Comparison of ENCODE assay signal across 1 cellular context in genomic region chr10:47183726-47184084, GRCh38.
TF ChIP-seq lines count a peak whose summit lies in the region.

No MANE protein-coding gene starts in this region.

TF ChIP-seq in SK-N-SH, 30 proteins besides CTCF, POLR2A, EP300 and RAD21:
- no peak for TF ChIP-seq RCOR1 (IDR thresholded peaks at IDR 0.05; ENCODE audit: low read length)
- TF ChIP-seq MEF2A (IDR thresholded peaks at IDR 0.05; ENCODE audit: borderline replicate concordance, low read depth), result no peak
- TF ChIP-seq SIN3A (IDR thresholded peaks at IDR 0.05; ENCODE audit: borderline replicate concordance, low read depth, low read length), result no peak
- no peak for TF ChIP-seq USF1 (IDR thresholded peaks at IDR 0.05; ENCODE audit: borderline replicate concordance, low read depth)
- no peak for TF ChIP-seq CHD2 (IDR thresholded peaks at IDR 0.05; ENCODE audit: low read length, partially characterized antibody)
- TF ChIP-seq IRF3 (IDR thresholded peaks at IDR 0.05; ENCODE audit: low read depth, low read length), result no peak
- TF ChIP-seq NFIC (IDR thresholded peaks at IDR 0.05; ENCODE audit: borderline replicate concordance), result no peak
- TF ChIP-seq USF2 (IDR thresholded peaks at IDR 0.05; ENCODE audit: borderline replicate concordance, low read depth, low read length), result no peak
- no peak for TF ChIP-seq NRF1 (IDR thresholded peaks at IDR 0.05; ENCODE audit: low read depth, low read length)
- no peak for TF ChIP-seq TCF12 (IDR thresholded peaks at IDR 0.05)
- no peak for TF ChIP-seq FOSL2 (IDR thresholded peaks at IDR 0.05; ENCODE audit: borderline replicate concordance, low read depth)
- no peak for TF ChIP-seq MAX (IDR thresholded peaks at IDR 0.05; ENCODE audit: low read depth)
- no peak for TF ChIP-seq JUND (IDR thresholded peaks at IDR 0.05)
- no peak for TF ChIP-seq ELF1 (IDR thresholded peaks at IDR 0.05)
- TF ChIP-seq GABPA (IDR thresholded peaks at IDR 0.05; ENCODE audit: low read depth), result no peak
- TF ChIP-seq TEAD4 (IDR thresholded peaks at IDR 0.05; ENCODE audit: borderline replicate concordance, insufficient read depth), result no peak
- no peak for TF ChIP-seq RFX5 (IDR thresholded peaks at IDR 0.05; ENCODE audit: low read length)
- no peak for TF ChIP-seq POLR2AphosphoS5 (IDR thresholded peaks at IDR 0.05; ENCODE audit: low read depth, low read length)
- TF ChIP-seq ZBTB33 (IDR thresholded peaks at IDR 0.05; ENCODE audit: borderline replicate concordance, low read depth), result no peak
TF ChIP-seq in SK-N-SH: peak in this region for 0.
